14 cellular contexts compared by ENCODE assay signal in the genomic region with DNA sequence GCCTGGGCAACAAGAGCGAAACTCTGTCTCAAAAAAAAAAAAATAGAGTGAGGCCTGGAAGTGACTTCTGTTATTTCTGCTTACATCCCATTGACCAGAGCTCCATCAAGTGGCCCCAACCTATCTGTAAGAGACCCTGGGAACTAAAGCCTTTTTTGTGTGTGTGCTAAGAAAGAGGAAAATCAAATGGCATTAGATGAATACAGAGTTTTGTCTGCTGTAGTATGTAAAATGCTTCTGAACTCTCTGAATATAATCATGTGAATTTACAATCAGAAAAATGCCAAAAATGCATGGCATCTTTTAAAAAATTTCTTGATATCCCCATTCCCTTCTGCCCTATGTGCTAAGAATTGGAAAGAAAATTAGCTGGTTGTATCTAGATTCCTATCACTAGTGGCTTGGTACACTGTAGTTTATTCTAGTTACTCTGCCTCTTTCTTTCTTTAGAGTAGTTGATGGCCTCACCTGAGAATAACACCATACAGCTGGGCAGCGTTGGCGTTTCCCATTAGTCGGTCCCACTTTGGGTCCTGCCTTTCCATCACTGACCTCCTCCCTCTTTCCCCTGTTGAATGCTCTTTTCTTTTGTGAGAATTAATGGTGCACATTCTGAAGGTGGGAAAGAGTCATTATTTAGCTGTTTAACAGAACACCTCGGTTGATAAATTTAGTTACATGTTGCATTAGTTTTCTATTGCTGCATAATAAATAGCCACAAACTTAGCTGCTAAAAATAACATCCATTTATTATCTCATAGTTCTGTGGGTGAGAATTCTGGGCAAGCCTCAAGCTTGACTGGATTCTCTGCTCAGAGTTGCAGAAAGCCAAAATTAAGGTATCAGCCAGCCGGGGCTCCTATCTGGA. TPM values are rescaled to one million over a fixed set of nuclear protein-coding genes. Genes with fewer than 3 reads are reported as not detected.
DNase-seq lines count a peak whose midpoint lies in the region; ATAC-seq and TF ChIP-seq lines count a peak whose summit lies in the region.
"Had no signal": no experiment of that assay in that cellular context is flagged by ENCODE, and none has a peak within 500 bp of the region (broad histone marks: within the 10 kb centered on the region; RNA-seq: fewer than 3 reads in every experiment).

No MANE protein-coding gene starts in this region.

- H3K27me3 ChIP-seq in IMR-90 (ENCODE audit: control insufficient read depth, insufficient read depth, low read length): no peaks in the 10 kb centered on the region
- no peaks in the 10 kb centered on the region for H3K27me3 ChIP-seq in hepatocyte

- BruUV-seq in IMR-90 (replicated peaks; lab: Mats Ljungman, UMichigan): no TSS peak

- H3K9me3 ChIP-seq in IMR-90 (ENCODE audit: control insufficient read depth, insufficient read depth, low read length): peaks cover 3% of the 10 kb centered on the region; the same call in 1 of the 2 replicates
- H3K9me3 ChIP-seq in hepatocyte (ENCODE audit: low read depth): no peaks in the 10 kb centered on the region
- H3K9me3 ChIP-seq: HAP-1 had no signal

- H3K9ac ChIP-seq in IMR-90 (ENCODE audit: low read depth, low read length): no peak overlapping the region

- dilution Hi-C loops in IMR-90 (cut with HindIII; ENCODE audit: low sequenced_read_pairs, unreplicated experiment): no loop called here

- no peak overlapping the region; the same call in 1 of the 2 replicates for H3K4me2 ChIP-seq in IMR-90 (ENCODE audit: low read depth, low read length)
- H3K4me2 ChIP-seq in hepatocyte: no peak overlapping the region

- no peak for TF ChIP-seq RAD21 in IMR-90 (IDR thresholded peaks at IDR 0.05; ENCODE audit: low read length)

- H2BK15ac ChIP-seq in IMR-90 (ENCODE audit: low read depth, low read length): no peak overlapping the region; the same call in 2 of the 3 replicates

- H3K27ac Mint-ChIP-seq in mesothelial cell of epicardium: peak overlapping the region; percentile 44

- TF ChIP-seq POLR2A in IMR-90 (IDR thresholded peaks at IDR 0.05; ENCODE audit: low read depth, low read length): no peak

- no peak overlapping the region for H3K14ac ChIP-seq in IMR-90 (replicated peaks; ENCODE audit: low read depth, low read length)

- DNase-seq in AG04449 (ENCODE audit: low read depth, low spot score): peak; percentile 5
- no peak for DNase-seq in IMR-90
- no peak for DNase-seq in Right ventricle myocardium superior
- no peak for DNase-seq in mesothelial cell of epicardium (ENCODE audit: low spot score in 2 of 2, unreplicated experiment in 2 of 2)
- DNase-seq in hepatocyte (ENCODE audit: low spot score): no peak
- no peak for DNase-seq in middle frontal gyrus (ENCODE audit: extremely low spot score, low spot score)
- DNase-seq: C1 segment of cervical spinal cord, DMS 273 treated with DMSO at 0.1 percent for 48 hours, NCI-H1417, NCI-H1930, NCI-H526 treated with DMSO at 0.1 percent for 48 hours, SIG-M5 had no signal

- intact Hi-C loops in IMR-90 (cut with micrococcal nuclease): no loop called here
- intact Hi-C loops in Right ventricle myocardium superior (cut with DNase I): no loop called here

- H3K4me3 Mint-ChIP-seq in mesothelial cell of epicardium: no peak overlapping the region

- H3K4me1 ChIP-seq in IMR-90 (ENCODE audit: control insufficient read depth, insufficient read depth, low read length) (peaks cover 3% of the 10 kb centered on the region), hepatocyte (ENCODE audit: insufficient read depth) (no peaks in the 10 kb centered on the region)

- no peak overlapping the region for H2BK120ac ChIP-seq in IMR-90 (ENCODE audit: low read depth, low read length)

- WGBS in IMR-90 (ENCODE audit: extremely low coverage in 2 of 2, insufficient read length in 1 of 2), 2 experiments: no CpG with 5 or more reads among the region's 6 CpGs
- WGBS in hepatocyte (ENCODE audit: low lambda C conversion rate, missing lambda C conversion rate): 97% methylated on average over 6 of the region's 6 CpGs

- no peaks in the 10 kb centered on the region for H4K20me1 ChIP-seq in IMR-90 (ENCODE audit: insufficient read depth, low read length)
- no peaks in the 10 kb centered on the region for H4K20me1 ChIP-seq in hepatocyte (ENCODE audit: insufficient read depth, poor library complexity, severe bottlenecking)

- no peaks in the 10 kb centered on the region for H3K79me1 ChIP-seq in IMR-90 (ENCODE audit: low read depth in 1 of 2, low read length in 2 of 2)

- no peak overlapping the region for H2AK9ac ChIP-seq in IMR-90 (replicated peaks; ENCODE audit: low read depth, low read length, poor library complexity)

- H2AFZ ChIP-seq in IMR-90 (replicated peaks; ENCODE audit: low read length, poor library complexity): no peak overlapping the region
- no peak overlapping the region for H2AFZ ChIP-seq in hepatocyte

- H3K9me1 ChIP-seq in IMR-90 (ENCODE audit: insufficient read depth, low read length): 0 out of 2 replicates have a peak, but pooled peaks cover 3% of the 10 kb centered on the region

- no peak overlapping the region for H3K56ac ChIP-seq in IMR-90 (ENCODE audit: extremely low read depth, insufficient read depth, low read length)

- H3K9me3 Mint-ChIP-seq in mesothelial cell of epicardium: peaks cover 9% of the 10 kb centered on the region

- no peak for TF ChIP-seq CTCF in AG04449 (IDR thresholded peaks at IDR 0.05; ENCODE audit: insufficient read depth, low read length, missing control alignments)
- TF ChIP-seq CTCF in IMR-90 (conservative IDR thresholded peaks at IDR 0.05; ENCODE audit: low read depth, low read length): no peak
- no peak for TF ChIP-seq CTCF in mesothelial cell of epicardium (IDR thresholded peaks at IDR 0.05; ENCODE audit: unreplicated experiment)
- no peak for TF ChIP-seq CTCF in hepatocyte (IDR thresholded peaks at IDR 0.05; ENCODE audit: poor library complexity)

- POLR2A ChIA-PET in AG04449 (lab: Yijun Ruan, JAX): no interaction called here
- POLR2A ChIA-PET in IMR-90 (lab: Charles Lee; ENCODE audit: unreplicated experiment): no interaction called here

- no peak overlapping the region for H3K4me3 ChIP-seq in AG04449 (ENCODE audit: low read depth, low read length)
- H3K4me3 ChIP-seq in IMR-90 (ENCODE audit: insufficient read depth, low read depth, low read length): no peak overlapping the region
- no peak overlapping the region for H3K4me3 ChIP-seq in hepatocyte
- H3K4me3 ChIP-seq: HAP-1 had no signal

- in situ Hi-C loops in IMR-90 (cut with MboI; ENCODE audit: low sequenced_read_pairs): no loop called here

- H3K79me2 ChIP-seq in hepatocyte: peaks cover 22% of the 10 kb centered on the region

- no peak overlapping the region for H4K91ac ChIP-seq in IMR-90 (ENCODE audit: insufficient read depth, low read depth, low read length)

- no peak overlapping the region; the same call in 1 of the 2 replicates for H3K23ac ChIP-seq in IMR-90 (ENCODE audit: low read depth, low read length)

- H4K5ac ChIP-seq in IMR-90 (ENCODE audit: low read depth, low read length): no peak overlapping the region; the same call in 1 of the 2 replicates

- ATAC-seq in IMR-90 (ENCODE audit: low read depth): peak; percentile 35
- ATAC-seq in Right ventricle myocardium superior (ENCODE audit: poor library complexity): peak; percentile 86
- ATAC-seq in GM18517 (IDR thresholded peaks at IDR 0.05; ENCODE audit: unreplicated experiment): no peak

- H3K36me3 Mint-ChIP-seq in mesothelial cell of epicardium: peaks cover 11% of the 10 kb centered on the region

- CTCF ChIA-PET in AG04449 (lab: Yijun Ruan, JAX) (interaction anchor here (1.2 kb wide), 1 partner anchor 40 kb away, joined by 3 read pairs; no protein-coding TSS in a partner anchor), IMR-90 (lab: Yijun Ruan, JAX) (no interaction called here)

- no peaks in the 10 kb centered on the region for H3K27me3 Mint-ChIP-seq in mesothelial cell of epicardium (ENCODE audit: low read depth)

- H3K4me1 Mint-ChIP-seq in mesothelial cell of epicardium: peaks cover 22% of the 10 kb centered on the region

- no peak overlapping the region for H2BK20ac ChIP-seq in IMR-90 (ENCODE audit: low read depth, low read length)

- H2BK5ac ChIP-seq in IMR-90 (ENCODE audit: low read depth, low read length, poor library complexity, severe bottlenecking): no peak overlapping the region

- H3K27ac ChIP-seq in IMR-90 (ENCODE audit: insufficient read depth, low read length) (no peak overlapping the region), hepatocyte (no peak overlapping the region)

- H4K8ac ChIP-seq in IMR-90 (ENCODE audit: low read depth in 2 of 2, low read length in 2 of 2): no peak overlapping the region

- H3K4ac ChIP-seq in IMR-90 (ENCODE audit: low read depth, low read length): no peak overlapping the region

- no peak overlapping the region for H3K18ac ChIP-seq in IMR-90 (ENCODE audit: low read depth, low read length)

- H2AK5ac ChIP-seq in IMR-90 (ENCODE audit: low read depth, low read length): no peak overlapping the region

- H3K36me3 ChIP-seq in IMR-90 (ENCODE audit: control insufficient read depth, insufficient read depth, low read length): no peaks in the 10 kb centered on the region
- no peaks in the 10 kb centered on the region for H3K36me3 ChIP-seq in hepatocyte (replicated peaks; ENCODE audit: insufficient read depth, low read depth)
- H3K36me3 ChIP-seq: HAP-1 had no signal

- H3K9me2 ChIP-seq in hepatocyte (replicated peaks; ENCODE audit: insufficient read depth): no peaks in the 10 kb centered on the region

TF ChIP-seq in IMR-90, 13 proteins besides CTCF, POLR2A, EP300 and RAD21:
- TF ChIP-seq FOS (IDR thresholded peaks at IDR 0.05; ENCODE audit: low read depth, low read length): no peak
- no peak for TF ChIP-seq MXI1 (IDR thresholded peaks at IDR 0.05; ENCODE audit: borderline replicate concordance, low read depth, low read length)
- no peak for TF ChIP-seq SMC3 (IDR thresholded peaks at IDR 0.05; ENCODE audit: low read depth, low read length)
- TF ChIP-seq CHD1 (IDR thresholded peaks at IDR 0.05; ENCODE audit: low read depth, low read length): no peak
- TF ChIP-seq MAZ (IDR thresholded peaks at IDR 0.05; ENCODE audit: borderline replicate concordance, low read depth, low read length): no peak

RNA-seq across cellular contexts. Expression of a gene that starts 38.2 kb away (rescaled TPM):
- total RNA-seq in IMR-90 (2012; rRNA removed) (1.6 and 2.2 TPM in 2 replicates), Right ventricle myocardium superior (1.00 TPM), mesothelial cell of epicardium (10.6 to 12.6 TPM (median 12.0 TPM) in 3 replicates), hepatocyte (11.2 and 12.6 TPM in 2 replicates)
- polyA plus RNA-seq in IMR-90 (2012; rRNA removed) (0.69 and 1.0 TPM in 2 replicates), hepatocyte (1.9 and 3.6 TPM in 2 replicates)
- 0.12 and 0.15 TPM in 2 replicates for polyA plus RNA-seq in IMR-90 (2012; cell fraction: cytosol; rRNA removed)
- 0.17 and 0.94 TPM in 2 replicates for polyA plus RNA-seq in IMR-90 (2012; cell fraction: nucleus; rRNA removed; ENCODE audit: low replicate concordance)
